22 cellular contexts compared by ENCODE assay signal in genomic region chr2:182581196-182581935, GRCh38.
"Had no signal": no experiment of that assay in that cellular context is flagged by ENCODE, and none has a peak within 500 bp of the region (broad histone marks: within the 10 kb centered on the region; RNA-seq: fewer than 3 reads in every experiment).

No MANE protein-coding gene starts in this region.

- H3K4me1 Mint-ChIP-seq: central memory CD8-positive, alpha-beta T cell had no signal

- H3K27me3 ChIP-seq: transverse colon, vagina had no signal

- H3K36me3 Mint-ChIP-seq: activated naive CD8-positive, alpha-beta T cell; brain; natural killer cell treated with Interleukin-12 subunit alpha and Interleukin-12 subunit beta and Interleukin-15 and Interleukin-18, amount 100 ng/mL, for 72 hours had no signal

- H3K9me3 ChIP-seq: lower lobe of right lung, transverse colon, vagina had no signal

- H3K4me1 ChIP-seq: lower lobe of right lung, transverse colon, vagina had no signal

- H3K4me3 Mint-ChIP-seq: activated naive CD8-positive, alpha-beta T cell; activated T-helper 1 cell treated with anti-CD3 and anti-CD28 coated beads, Interleukin-12 subunit alpha, Interleukin-12 subunit beta, Interleukin-2, Interleukin-4 antibody, amounts not matched to agents 30 ng/mL and 10 ng/mL and 1 ng/mL, durations not matched to agents 14 hours and 24 hours and 36 hours; brain; central memory CD8-positive, alpha-beta T cell; natural killer cell treated with Interleukin-12 subunit alpha and Interleukin-12 subunit beta and Interleukin-15 and Interleukin-18, amount 100 ng/mL, for 72 hours; T-helper 2 cell treated with Interferon-gamma antibody and Interleukin-4, amounts not matched to agents 5 μg/mL and 100 μg/mL, for 36 hours had no signal

- DNase-seq: activated CD4-positive, alpha-beta T cell treated with anti-CD3 and anti-CD28 coated beads, Interleukin-2, amount 50 U/mL, for 4 hours; activated T-cell treated with anti-CD3 and anti-CD28 coated beads for 4 hours; amniotic stem cell; effector CD4-positive, alpha-beta T cell; hippocampal formation; islet precursor cell; left colon; lower lobe of right lung; posterior cingulate gyrus; stimulated activated CD4-positive, alpha-beta T cell treated with anti-CD3 and anti-CD28 coated beads, Interleukin-12 subunit alpha, Interleukin-12 subunit beta, amount 100 ng/mL, for 4 hours; stimulated activated CD4-positive, alpha-beta T cell treated with anti-CD3 and anti-CD28 coated beads, Interleukin-1b, Interleukin-23, amount 100 ng/mL, for 48 hours; stimulated activated CD8-positive, alpha-beta memory T cell treated with anti-CD3 and anti-CD28 coated beads, Interleukin-4, amount 100 ng/mL, for 48 hours; stimulated activated naive CD4-positive, alpha-beta T cell treated with Interleukin-2 at 50 U/mL for 16 hours; transverse colon had no signal

- H3K27me3 Mint-ChIP-seq: activated naive CD8-positive, alpha-beta T cell; central memory CD8-positive, alpha-beta T cell; natural killer cell treated with Interleukin-12 subunit alpha and Interleukin-12 subunit beta and Interleukin-15 and Interleukin-18, amount 100 ng/mL, for 72 hours had no signal

- H3K4me3 ChIP-seq: lower lobe of right lung, transverse colon, vagina had no signal

- H3K27ac ChIP-seq: lower lobe of right lung, transverse colon, vagina had no signal

- ATAC-seq: esophagus mucosa; left colon; lower lobe of right lung; natural killer cell treated with Interleukin-12 subunit alpha and Interleukin-12 subunit beta and Interleukin-15 and Interleukin-18, amount 100 ng/mL, for 72 hours had no signal

- H3K27ac Mint-ChIP-seq: activated naive CD8-positive, alpha-beta T cell; activated T-helper 1 cell treated with anti-CD3 and anti-CD28 coated beads, Interleukin-12 subunit alpha, Interleukin-12 subunit beta, Interleukin-2, Interleukin-4 antibody, amounts not matched to agents 30 ng/mL and 10 ng/mL and 1 ng/mL, durations not matched to agents 14 hours and 24 hours and 36 hours; brain; natural killer cell treated with Interleukin-12 subunit alpha and Interleukin-12 subunit beta and Interleukin-15 and Interleukin-18, amount 100 ng/mL, for 72 hours; T-helper 2 cell treated with Interferon-gamma antibody and Interleukin-4, amounts not matched to agents 5 μg/mL and 100 μg/mL, for 36 hours had no signal

- H3K36me3 ChIP-seq: lower lobe of right lung, transverse colon, vagina had no signal

- H3K9me3 Mint-ChIP-seq: activated T-helper 1 cell treated with anti-CD3 and anti-CD28 coated beads, Interleukin-12 subunit alpha, Interleukin-12 subunit beta, Interleukin-2, Interleukin-4 antibody, amounts not matched to agents 30 ng/mL and 10 ng/mL and 1 ng/mL, durations not matched to agents 14 hours and 24 hours and 36 hours; brain; central memory CD8-positive, alpha-beta T cell; T-helper 2 cell treated with Interferon-gamma antibody and Interleukin-4, amounts not matched to agents 5 μg/mL and 100 μg/mL, for 36 hours had no signal
